17 cellular contexts compared by ENCODE assay signal in the genomic region with DNA sequence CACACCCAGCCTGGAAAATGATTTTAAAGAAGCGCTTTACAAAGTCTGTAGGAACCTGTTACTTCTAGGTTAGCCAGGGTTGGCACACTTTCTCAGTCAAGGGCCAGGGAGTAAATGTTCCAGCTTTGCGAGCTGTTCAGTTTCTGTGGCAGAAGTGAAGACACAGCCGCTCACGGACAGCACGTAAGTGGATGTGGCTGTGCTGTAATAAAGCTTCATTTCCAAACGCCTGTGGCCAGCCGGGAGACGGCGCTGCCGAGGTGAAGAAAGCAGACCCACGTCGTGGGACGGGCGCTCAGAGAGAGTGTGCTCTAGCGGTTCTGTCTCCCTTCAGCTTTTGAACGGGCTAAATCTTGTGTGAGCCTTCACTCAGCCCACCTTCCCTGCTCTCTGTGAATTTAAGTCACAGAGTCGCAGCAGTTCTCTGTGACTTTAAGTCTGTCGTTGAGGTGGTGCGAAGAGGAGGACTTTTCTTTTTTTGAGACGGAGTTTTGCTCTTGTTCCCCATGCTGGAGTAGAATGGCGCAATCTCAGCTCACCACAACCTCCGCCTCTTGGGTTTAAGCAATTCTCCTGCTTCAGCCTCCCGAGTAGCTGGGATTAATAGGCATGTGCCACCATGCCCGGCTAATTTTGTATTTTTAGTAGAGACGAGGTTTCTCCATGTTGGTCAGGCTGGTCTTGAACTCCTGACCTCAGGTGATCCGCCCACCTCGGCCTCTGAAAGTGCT. TPM values are rescaled to one million over a fixed set of nuclear protein-coding genes. Genes with fewer than 3 reads are reported as not detected.
DNase-seq lines count a peak whose midpoint lies in the region; ATAC-seq and TF ChIP-seq lines count a peak whose summit lies in the region.
"Had no signal": no experiment of that assay in that cellular context is flagged by ENCODE, and none has a peak within 500 bp of the region (broad histone marks: within the 10 kb centered on the region; RNA-seq: fewer than 3 reads in every experiment).

No MANE protein-coding gene starts in this region.

- peaks cover 88% of the 10 kb centered on the region for H3K36me3 ChIP-seq in OCI-LY7 (ENCODE audit: insufficient read depth, low read length)
- peaks cover 42% of the 10 kb centered on the region for H3K36me3 ChIP-seq in neutrophil

- BruUV-seq in OCI-LY7 (replicated peaks; lab: Mats Ljungman, UMichigan), result TSS peak; percentile 43

- no peak overlapping the region for H2AFZ ChIP-seq in OCI-LY7 (ENCODE audit: low read length)

- H3K9me3 ChIP-seq in OCI-LY7 (ENCODE audit: low read length) (no peaks in the 10 kb centered on the region), neutrophil (no peaks in the 10 kb centered on the region)

- H3K79me2 ChIP-seq in OCI-LY7 (ENCODE audit: insufficient read depth, low read depth, low read length), result no peaks in the 10 kb centered on the region

- TF ChIP-seq CTCF in OCI-LY7 (conservative IDR thresholded peaks at IDR 0.05; ENCODE audit: low read length) (no peak), neutrophil (IDR thresholded peaks at IDR 0.05) (peak; percentile 55)

- no peak overlapping the region for H3K4me2 ChIP-seq in OCI-LY7 (ENCODE audit: low read length)

- H4K20me1 ChIP-seq in OCI-LY7 (ENCODE audit: insufficient read depth, low read length), result no peaks in the 10 kb centered on the region

- no peaks in the 10 kb centered on the region for H3K4me1 ChIP-seq in OCI-LY7 (ENCODE audit: insufficient read depth, low read length, poor library complexity, severe bottlenecking)
- peaks cover 32 to 35% of the 10 kb centered on the region in 2 experiments for H3K4me1 ChIP-seq in neutrophil (ENCODE audit: control insufficient read depth in 1 of 2, insufficient read depth in 1 of 2, low read depth in 1 of 2, low read length in 1 of 2)

- POLR2A ChIA-PET in OCI-LY7 (lab: Charles Lee), result interaction anchor here (1.3 kb wide), 1 partner anchor 23 kb away, joined by 4 read pairs; no protein-coding TSS in a partner anchor

- no peak for ATAC-seq in HG03432 (IDR thresholded peaks at IDR 0.05; ENCODE audit: unreplicated experiment)
- no peak for ATAC-seq in HG03520 (IDR thresholded peaks at IDR 0.05; ENCODE audit: unreplicated experiment)
- ATAC-seq in GM21381 (IDR thresholded peaks at IDR 0.05; ENCODE audit: unreplicated experiment), result no peak
- ATAC-seq: Panc1; stimulated activated naive CD8-positive, alpha-beta T cell treated with anti-CD3 and anti-CD28 coated beads, Interleukin-15, amount 100 ng/mL, for 72 hours had no signal

- DNase-seq in CD1c-positive myeloid dendritic cell (ENCODE audit: extremely low spot score), result peak; percentile 81
- DNase-seq in OCI-LY7 (ENCODE audit: low spot score), result no peak
- DNase-seq in cardiac septum (ENCODE audit: low spot score), result peak; percentile 87
- DNase-seq in COLO668 (lab: John Stamatoyannopoulos, UW; ENCODE audit: unreplicated experiment), result no peak
- DNase-seq: activated T-cell treated with anti-CD3 and anti-CD28 coated beads, Interleukin-2, amount 50 U/mL, for 48 hours; immature natural killer cell; mesendoderm; NCI-H2029 treated with DMSO at 0.1 percent for 48 hours; NCI-H526; retina; stimulated activated naive CD8-positive, alpha-beta T cell treated with anti-CD3 and anti-CD28 coated beads, Interleukin-15, amount 100 ng/mL, for 72 hours; SW 1271 had no signal

- intact Hi-C loops in OCI-LY7 (cut with micrococcal nuclease; ENCODE audit: unreplicated experiment) (no loop called here), cardiac septum (cut with DNase I) (no loop called here)

- CTCF ChIA-PET in OCI-LY7 (lab: Charles Lee; ENCODE audit: unreplicated experiment), result no interaction called here

- H3K9me2 ChIP-seq in OCI-LY7 (ENCODE audit: insufficient read depth, low read length), result no peaks in the 10 kb centered on the region

- no peak overlapping the region for H3K27ac ChIP-seq in OCI-LY7 (ENCODE audit: low read depth, low read length, poor library complexity, severe bottlenecking)
- H3K27ac ChIP-seq in neutrophil, result peak overlapping the region; percentile 85

- H3K4me3 ChIP-seq in OCI-LY7 (ENCODE audit: low read depth, low read length, poor library complexity, severe bottlenecking) (no peak overlapping the region), neutrophil (ENCODE audit: low read depth in 1 of 2, low read length in 1 of 2) (peak overlapping the region; percentile 58 to 73)

- H3K27me3 ChIP-seq in neutrophil, result no peaks in the 10 kb centered on the region

RNA-seq across cellular contexts. Expression of a gene that starts 35.6 kb away (rescaled TPM):
- 13.5 and 20.7 TPM in 2 replicates for total RNA-seq in OCI-LY7 (2014; rRNA removed; shearing (Covaris generic))
- 56.2 and 59.7 TPM in 2 replicates for total RNA-seq in OCI-LY7 (2022)
- 23.1 TPM for total RNA-seq in cardiac septum

RNA-seq across cellular contexts. Expression of a gene that starts 56.2 kb away (rescaled TPM):
- 38.4 and 43.5 TPM in 2 replicates for total RNA-seq in OCI-LY7 (2014; rRNA removed; shearing (Covaris generic))
- total RNA-seq in OCI-LY7 (2022) (58.9 and 78.3 TPM in 2 replicates), cardiac septum (9.9 TPM)

Comparison
In these comparisons a context has a peak if more than half of its experiments do, and no peak if none do; other contexts are left out.
1. DNase-seq: peak in CD1c-positive myeloid dendritic cell (single experiment) and cardiac septum (single experiment); none in OCI-LY7 (single experiment) and COLO668 (single experiment).